26 cellular contexts compared by ENCODE assay signal in the genomic region with DNA sequence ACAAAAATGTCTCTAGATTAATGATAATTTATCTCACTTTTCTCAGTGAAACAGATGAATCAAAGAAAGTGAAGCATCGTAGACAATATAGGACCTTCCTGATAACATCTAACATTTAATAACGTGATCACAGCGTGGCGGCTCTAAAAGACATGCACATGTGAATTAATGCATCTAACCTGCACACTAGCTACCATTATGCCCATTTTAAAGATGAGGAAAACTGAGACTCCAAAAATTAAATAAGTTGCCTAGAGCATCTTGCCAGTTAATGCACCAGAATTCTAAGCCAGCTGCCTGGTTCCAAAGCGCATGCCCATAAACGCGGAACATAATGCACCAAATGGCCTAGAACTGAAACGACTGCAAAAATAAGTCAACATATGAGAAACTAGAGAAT. TPM values are rescaled to one million over a fixed set of nuclear protein-coding genes. Genes with fewer than 3 reads are reported as not detected.
"Had no signal": no experiment of that assay in that cellular context is flagged by ENCODE, and none has a peak within 500 bp of the region (broad histone marks: within the 10 kb centered on the region; RNA-seq: fewer than 3 reads in every experiment).

No MANE protein-coding gene starts in this region.

- H3K27ac ChIP-seq: pancreas had no signal

- H3K27me3 ChIP-seq: thyroid gland had no signal

- FAIRE-seq: bronchial epithelial cell, pancreas had no signal

- H3K36me3 ChIP-seq: pancreas, thyroid gland had no signal

- H3K4me1 ChIP-seq: pancreas, thyroid gland had no signal

- H3K4me3 ChIP-seq: coronary artery, mucosa of descending colon, pancreas, thyroid gland had no signal

- H3K9me3 ChIP-seq: mucosa of descending colon, pancreas, thyroid gland had no signal

- ATAC-seq: activated T-cell treated with anti-CD3 and anti-CD28 coated beads, Interleukin-2, amount 50 U/mL, for 72 hours; mucosa of descending colon; pancreas; sciatic nerve had no signal

- DNase-seq: activated CD4-positive, alpha-beta memory T cell treated with anti-CD3 and anti-CD28 coated beads for 36 hours; activated CD4-positive, alpha-beta T cell treated with anti-CD3 and anti-CD28 coated beads for 48 hours; activated CD4-positive, CD25-positive, alpha-beta regulatory T cell; activated effector memory CD4-positive, alpha-beta T cell treated with Interleukin-2 at 50 U/mL for 16 hours; activated naive CD4-positive, alpha-beta T cell treated with anti-CD3 and anti-CD28 coated beads for 36 hours; activated naive CD8-positive, alpha-beta T cell treated with anti-CD3 and anti-CD28 coated beads, Interleukin-2, amount 10 ng/mL, durations not matched to agents 7 days and 5 days; activated T-cell treated with anti-CD3 and anti-CD28 coated beads, Interleukin-2, amount 50 U/mL, for 72 hours; amniotic stem cell; cerebellar nuclear complex; foreskin melanocyte; islet precursor cell; left cardiac atrium; mesenchymal stem cell; mucosa of descending colon; nephron progenitor cell; pancreas; stimulated activated CD4-positive, alpha-beta T cell treated with anti-CD3 and anti-CD28 coated beads, Interleukin-2, amount 100 ng/mL, for 48 hours; stimulated activated naive CD4-positive, alpha-beta T cell; T1000; thyroid gland had no signal

RNA-seq across cellular contexts. Expression of a gene that starts 23.5 kb away (rescaled TPM):
- total RNA-seq: activated CD4-positive, alpha-beta memory T cell treated with anti-CD3 and anti-CD28 coated beads for 36 hours; activated naive CD4-positive, alpha-beta T cell treated with anti-CD3 and anti-CD28 coated beads for 36 hours; activated naive CD8-positive, alpha-beta T cell treated with anti-CD3 and anti-CD28 coated beads, Interleukin-2, amount 10 ng/mL, durations not matched to agents 7 days and 5 days; endodermal cell; epithelial cell of proximal tubule had no signal
- polyA plus RNA-seq: fibroblast of lung had no signal
